In the genomic region with DNA sequence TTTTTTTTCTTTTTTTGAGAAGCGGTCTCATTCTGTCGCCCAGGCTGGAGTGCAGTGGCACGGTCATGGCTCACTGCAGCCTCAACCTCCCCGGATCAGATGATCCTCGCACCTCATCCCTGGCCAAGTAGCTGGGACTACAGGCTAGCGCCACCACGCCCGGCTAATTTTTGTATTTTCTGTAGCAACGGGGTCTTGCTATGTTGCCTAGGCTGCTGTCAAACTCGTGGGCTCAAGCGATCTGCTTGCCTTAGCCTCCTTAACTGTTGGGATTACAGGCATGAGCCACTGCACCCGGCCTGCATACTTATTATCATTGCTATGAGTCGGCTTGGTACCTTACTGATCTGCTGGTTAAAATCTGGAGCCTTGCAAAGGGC, we compare ENCODE assay signal across 8 cellular contexts. TPM values are rescaled to one million over a fixed set of nuclear protein-coding genes. Genes with fewer than 3 reads are reported as not detected.
A peak's percentile ranks its signal among the peaks of the same experiment; 100 is the strongest.
DNase-seq lines count a peak whose midpoint lies in the region; TF ChIP-seq lines count a peak whose summit lies in the region.

No MANE protein-coding gene starts in this region.

- H2AFZ ChIP-seq in Loucy (ENCODE audit: low read length), result peak overlapping the region; percentile 91

- H4K20me1 ChIP-seq in DOHH2 (ENCODE audit: control insufficient read depth, insufficient read depth, low read depth, low read length) (peaks cover 15% of the 10 kb centered on the region; the same call in 1 of the 2 replicates), Loucy (ENCODE audit: insufficient read depth, low read length, poor library complexity, severe bottlenecking) (peaks cover 32% of the 10 kb centered on the region)

- H3K9me3 Mint-ChIP-seq in activated naive CD8-positive, alpha-beta T cell (ENCODE audit: low read depth), result no peaks in the 10 kb centered on the region

- H3K36me3 ChIP-seq in DOHH2 (ENCODE audit: control insufficient read depth, low read length), result peaks cover 82% of the 10 kb centered on the region
- H3K36me3 ChIP-seq in Loucy (ENCODE audit: insufficient read depth, low read length), result peaks cover 28% of the 10 kb centered on the region
- peaks cover 4 to 23% (median 12%) of the 10 kb centered on the region in 3 donors for H3K36me3 ChIP-seq in skeletal muscle tissue (ENCODE audit: control insufficient read depth in 3 of 3, insufficient read depth in 3 of 3, low read length in 3 of 3)

- H3K27me3 ChIP-seq in DOHH2 (ENCODE audit: control insufficient read depth, low read length) (no peaks in the 10 kb centered on the region), Loucy (ENCODE audit: insufficient read depth, low read length, poor library complexity, severe bottlenecking) (no peaks in the 10 kb centered on the region), skeletal muscle tissue (ENCODE audit: control insufficient read depth in 3 of 3, insufficient read depth in 3 of 3, low read length in 3 of 3) (no peaks in the 10 kb centered on the region)

- peaks cover 26% of the 10 kb centered on the region for H3K36me3 Mint-ChIP-seq in activated naive CD8-positive, alpha-beta T cell

- peaks cover 63% of the 10 kb centered on the region for H3K4me1 Mint-ChIP-seq in activated naive CD8-positive, alpha-beta T cell (ENCODE audit: low read depth)

- H3K9ac ChIP-seq in Loucy (ENCODE audit: low read depth, low read length, poor library complexity, severe bottlenecking) (peak overlapping the region; percentile 95), skeletal muscle tissue (ENCODE audit: low read depth in 1 of 3, low read length in 3 of 3) (peak overlapping the region; percentile 76 to 87 (median 85))

- no peaks in the 10 kb centered on the region for H3K9me2 ChIP-seq in DOHH2 (replicated peaks; ENCODE audit: control insufficient read depth, low read length)
- H3K9me2 ChIP-seq in Loucy (replicated peaks; ENCODE audit: low read depth, low read length), result no peaks in the 10 kb centered on the region

- H3K27me3 Mint-ChIP-seq in activated naive CD8-positive, alpha-beta T cell, result no peaks in the 10 kb centered on the region

- no peak for DNase-seq in 8988T
- DNase-seq in HuH-7 (ENCODE audit: low spot score), result no peak
- DNase-seq in NCI-H2081 (lab: John Stamatoyannopoulos, UW), result no peak

- H3K4me3 ChIP-seq in DOHH2 (ENCODE audit: low read length) (peak overlapping the region; percentile 80), Loucy (ENCODE audit: low read length, poor library complexity, severe bottlenecking) (peak overlapping the region; percentile 94), iPS-11a (ENCODE audit: low read depth, low read length) (peak overlapping the region; percentile 90), skeletal muscle tissue (ENCODE audit: low read length in 3 of 3) (peak overlapping the region; percentile 87 to 97 (median 95))

- H3K27ac ChIP-seq in DOHH2 (ENCODE audit: low read depth, low read length), result peak overlapping the region; percentile 88
- peak overlapping the region; percentile 61 for H3K27ac ChIP-seq in skeletal muscle tissue (ENCODE audit: low read depth, low read length)

- H3K27ac Mint-ChIP-seq in activated naive CD8-positive, alpha-beta T cell, result peak overlapping the region; percentile 100

- H3K79me2 ChIP-seq in DOHH2 (ENCODE audit: control insufficient read depth, low read length), result peaks cover 65% of the 10 kb centered on the region
- H3K79me2 ChIP-seq in Loucy (ENCODE audit: insufficient read depth, low read length), result peaks cover 55% of the 10 kb centered on the region

- H3F3A ChIP-seq in DOHH2 (ENCODE audit: control insufficient read depth, insufficient read depth) (peaks cover 31% of the 10 kb centered on the region), Loucy (ENCODE audit: low read depth) (peaks cover 7% of the 10 kb centered on the region; the same call in 1 of the 2 replicates)

- no peaks in the 10 kb centered on the region for H3K9me3 ChIP-seq in DOHH2 (ENCODE audit: control insufficient read depth, insufficient read depth, low read length)
- no peaks in the 10 kb centered on the region for H3K9me3 ChIP-seq in Loucy (ENCODE audit: insufficient read depth, low read depth, low read length)
- no peaks in the 10 kb centered on the region for H3K9me3 ChIP-seq in skeletal muscle tissue (ENCODE audit: control insufficient read depth in 3 of 3, low read length in 3 of 3)

- TF ChIP-seq CTCF in DOHH2 (IDR thresholded peaks at IDR 0.05; ENCODE audit: low read depth, low read length, poor library complexity, severe bottlenecking) (no peak), Loucy (conservative IDR thresholded peaks at IDR 0.05; ENCODE audit: low read length) (no peak)

- H3K4me3 Mint-ChIP-seq in activated naive CD8-positive, alpha-beta T cell, result peak overlapping the region; percentile 95

- H3K4me2 ChIP-seq in DOHH2 (ENCODE audit: low read length) (peak overlapping the region; percentile 83), Loucy (ENCODE audit: low read depth, low read length, poor library complexity, severe bottlenecking) (peak overlapping the region; percentile 86)

- peaks cover 71% of the 10 kb centered on the region for H3K4me1 ChIP-seq in DOHH2 (ENCODE audit: control insufficient read depth, low read length)
- H3K4me1 ChIP-seq in Loucy (ENCODE audit: insufficient read depth, low read length, poor library complexity, severe bottlenecking), result peaks cover 45% of the 10 kb centered on the region
- peaks cover 17 to 21% (median 20%) of the 10 kb centered on the region in 3 donors for H3K4me1 ChIP-seq in skeletal muscle tissue (ENCODE audit: control insufficient read depth in 3 of 3, insufficient read depth in 3 of 3, low read length in 3 of 3)

RNA-seq across cellular contexts. Expression of a gene that starts 0.8 kb away (rescaled TPM):
- total RNA-seq in skeletal muscle tissue, result 125 TPM

RNA-seq across cellular contexts. Expression of a gene that starts 30.9 kb away (rescaled TPM):
- 15.7 TPM for total RNA-seq in skeletal muscle tissue

RNA-seq across cellular contexts. Expression of a gene that starts 31.5 kb away (rescaled TPM):
- total RNA-seq in skeletal muscle tissue, result 15.7 TPM
